Comparison of ENCODE assay signal across 15 cellular contexts in the genomic region with DNA sequence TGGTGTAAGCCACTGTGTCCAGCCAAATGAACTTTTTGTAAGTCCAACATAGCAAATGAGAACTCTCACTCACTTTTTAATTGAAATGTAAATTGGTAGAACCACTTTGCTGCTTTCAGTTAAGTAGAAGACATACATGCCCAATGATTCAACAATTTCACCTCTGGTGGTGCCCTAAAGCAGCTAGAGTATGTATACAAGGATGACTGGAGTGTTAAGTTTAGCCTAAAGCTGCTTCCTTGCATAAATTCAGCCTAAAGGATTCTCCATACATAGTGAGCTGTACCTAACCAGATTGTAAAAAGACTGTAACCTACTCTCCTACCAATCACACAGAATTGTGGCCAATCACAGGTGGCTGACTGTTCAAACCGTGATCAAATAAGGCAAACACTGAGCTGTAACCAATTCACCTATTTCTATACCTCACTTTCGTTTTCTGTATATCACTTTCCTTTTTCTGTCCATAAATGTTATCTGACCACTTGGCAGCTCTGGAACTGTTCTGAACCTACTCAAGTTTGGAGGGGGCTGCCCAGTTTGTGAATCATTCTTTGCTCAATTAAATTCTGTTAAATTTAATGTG. TPM values are rescaled to one million over a fixed set of nuclear protein-coding genes. Genes with fewer than 3 reads are reported as not detected.
A peak's percentile ranks its signal among the peaks of the same experiment; 100 is the strongest.
DNase-seq lines count a peak whose midpoint lies in the region; ATAC-seq lines count a peak whose summit lies in the region.
"Had no signal": no experiment of that assay in that cellular context is flagged by ENCODE, and none has a peak within 500 bp of the region (broad histone marks: within the 10 kb centered on the region; RNA-seq: fewer than 3 reads in every experiment).

No MANE protein-coding gene starts in this region.

- H3K27ac Mint-ChIP-seq in activated naive CD8-positive, alpha-beta T cell treated with anti-CD3 and anti-CD28 coated beads, Interleukin-2, amount 50 U/mL, for 24 hours: peak overlapping the region; percentile 42
- peak overlapping the region; percentile 4 to 70 for H3K27ac Mint-ChIP-seq in stimulated activated naive CD8-positive, alpha-beta T cell treated with anti-CD3 and anti-CD28 coated beads, Interleukin-15, amount 100 ng/mL, for 72 hours

- no peak overlapping the region for H3K4me3 Mint-ChIP-seq in activated T-cell treated with anti-CD3 and anti-CD28 coated beads, Interleukin-2, amount 50 U/mL, for 4 hours
- H3K4me3 Mint-ChIP-seq in activated naive CD8-positive, alpha-beta T cell treated with anti-CD3 and anti-CD28 coated beads, Interleukin-2, amount 50 U/mL, for 24 hours: no peak overlapping the region
- peak overlapping the region in 1 of 2 donors; percentile 29 for H3K4me3 Mint-ChIP-seq in stimulated activated naive CD8-positive, alpha-beta T cell treated with anti-CD3 and anti-CD28 coated beads, Interleukin-15, amount 100 ng/mL, for 72 hours

- H3K4me1 Mint-ChIP-seq in activated T-cell treated with anti-CD3 and anti-CD28 coated beads, Interleukin-2, amount 50 U/mL, for 4 hours (ENCODE audit: low read depth): peaks cover 67% of the 10 kb centered on the region
- H3K4me1 Mint-ChIP-seq in activated naive CD8-positive, alpha-beta T cell treated with anti-CD3 and anti-CD28 coated beads, Interleukin-2, amount 50 U/mL, for 24 hours: peaks cover 62% of the 10 kb centered on the region
- peaks cover 84% of the 10 kb centered on the region for H3K4me1 Mint-ChIP-seq in stimulated activated naive CD8-positive, alpha-beta T cell treated with anti-CD3 and anti-CD28 coated beads, Interleukin-15, amount 100 ng/mL, for 72 hours

- DNase-seq in activated T-cell treated with anti-CD3 and anti-CD28 coated beads, Interleukin-2, amount 50 U/mL, for 4 hours: no peak
- no peak for DNase-seq in activated T-cell treated with anti-CD3 and anti-CD28 coated beads, Interleukin-2, amount 50 U/mL, for 1 hour
- DNase-seq in activated naive CD8-positive, alpha-beta T cell treated with anti-CD3 and anti-CD28 coated beads, Interleukin-2, amount 50 U/mL, for 24 hours: no peak
- DNase-seq in stimulated activated naive CD8-positive, alpha-beta T cell treated with anti-CD3 and anti-CD28 coated beads, Interleukin-15, amount 100 ng/mL, for 72 hours: no peak
- no peak for DNase-seq in stimulated activated CD4-positive, alpha-beta T cell treated with anti-CD3 and anti-CD28 coated beads, Interleukin-15, amount 100 ng/mL, for 24 hours
- DNase-seq: left ventricle myocardium inferior; NCI-H1105; NCI-H524 treated with DMSO at 0.1 percent for 48 hours; stimulated activated CD4-positive, alpha-beta T cell treated with anti-CD3 and anti-CD28 coated beads, Interleukin-4, amount 100 ng/mL, for 1 hour; substantia nigra had no signal

- no peaks in the 10 kb centered on the region for H3K27me3 Mint-ChIP-seq in activated T-cell treated with anti-CD3 and anti-CD28 coated beads, Interleukin-2, amount 50 U/mL, for 4 hours (ENCODE audit: low read depth)
- H3K27me3 Mint-ChIP-seq in activated naive CD8-positive, alpha-beta T cell treated with anti-CD3 and anti-CD28 coated beads, Interleukin-2, amount 50 U/mL, for 24 hours: no peaks in the 10 kb centered on the region
- H3K27me3 Mint-ChIP-seq in stimulated activated naive CD8-positive, alpha-beta T cell treated with anti-CD3 and anti-CD28 coated beads, Interleukin-15, amount 100 ng/mL, for 72 hours: no peaks in the 10 kb centered on the region

- peak; percentile 33 to 38 for ATAC-seq in activated T-cell treated with anti-CD3 and anti-CD28 coated beads, Interleukin-2, amount 50 U/mL, for 4 hours
- peak; percentile 59 for ATAC-seq in HG02759 (IDR thresholded peaks at IDR 0.05; ENCODE audit: unreplicated experiment)
- peak; percentile 67 for ATAC-seq in activated naive CD8-positive, alpha-beta T cell treated with anti-CD3 and anti-CD28 coated beads, Interleukin-2, amount 50 U/mL, for 24 hours
- ATAC-seq in stimulated activated naive CD8-positive, alpha-beta T cell treated with anti-CD3 and anti-CD28 coated beads, Interleukin-15, amount 100 ng/mL, for 72 hours: peak; percentile 63
- ATAC-seq in HG03469 (IDR thresholded peaks at IDR 0.05; ENCODE audit: unreplicated experiment): no peak
- ATAC-seq in GM21526 (IDR thresholded peaks at IDR 0.05; ENCODE audit: low FRiP score, unreplicated experiment): no peak
- ATAC-seq: gastroesophageal sphincter, Right ventricle myocardium inferior had no signal

- H3K36me3 Mint-ChIP-seq in activated T-cell treated with anti-CD3 and anti-CD28 coated beads, Interleukin-2, amount 50 U/mL, for 4 hours (ENCODE audit: insufficient read depth): peaks cover 9% of the 10 kb centered on the region
- peaks cover 24% of the 10 kb centered on the region for H3K36me3 Mint-ChIP-seq in activated naive CD8-positive, alpha-beta T cell treated with anti-CD3 and anti-CD28 coated beads, Interleukin-2, amount 50 U/mL, for 24 hours (ENCODE audit: low read depth)

- no peaks in the 10 kb centered on the region for H3K9me3 Mint-ChIP-seq in activated T-cell treated with anti-CD3 and anti-CD28 coated beads, Interleukin-2, amount 50 U/mL, for 4 hours
- H3K9me3 Mint-ChIP-seq in activated naive CD8-positive, alpha-beta T cell treated with anti-CD3 and anti-CD28 coated beads, Interleukin-2, amount 50 U/mL, for 24 hours: no peaks in the 10 kb centered on the region
- no peaks in the 10 kb centered on the region for H3K9me3 Mint-ChIP-seq in stimulated activated naive CD8-positive, alpha-beta T cell treated with anti-CD3 and anti-CD28 coated beads, Interleukin-15, amount 100 ng/mL, for 72 hours

RNA-seq across cellular contexts. Expression of a gene that starts 39.9 kb away (rescaled TPM):
- 100 to 1,000 TPM in 1 of 3 donors, 10 to 100 TPM in 2; 97.5 to 106 (median 99.2) TPM for total RNA-seq in activated T-cell treated with anti-CD3 and anti-CD28 coated beads, Interleukin-2, amount 50 U/mL, for 4 hours

Comparison
In these comparisons a context has a peak if more than half of its experiments do, and no peak if none do; other contexts are left out.
1. ATAC-seq: peak in activated T-cell treated with anti-CD3 and anti-CD28 coated beads, Interleukin-2, amount 50 U/mL, for 4 hours (2 of 2), HG02759 (single experiment), activated naive CD8-positive, alpha-beta T cell treated with anti-CD3 and anti-CD28 coated beads, Interleukin-2, amount 50 U/mL, for 24 hours (single experiment) and stimulated activated naive CD8-positive, alpha-beta T cell treated with anti-CD3 and anti-CD28 coated beads, Interleukin-15, amount 100 ng/mL, for 72 hours (single experiment); none in HG03469 (single experiment) and GM21526 (single experiment).